In genomic region chrX:16213970-16214369, GRCh38 we compare ENCODE assay signal across 24 cellular contexts. TPM values are rescaled to one million over a fixed set of nuclear protein-coding genes. Genes with fewer than 3 reads are reported as not detected.
DNase-seq lines count a peak whose midpoint lies in the region; ATAC-seq and TF ChIP-seq lines count a peak whose summit lies in the region.
"Had no signal": no experiment of that assay in that cellular context is flagged by ENCODE, and none has a peak within 500 bp of the region (broad histone marks: within the 10 kb centered on the region; RNA-seq: fewer than 3 reads in every experiment).

No MANE protein-coding gene starts in this region.

- TF ChIP-seq EP300 in gastroesophageal sphincter (IDR thresholded peaks at IDR 0.05): no peak

- intact Hi-C loops in prostate gland (cut with DNase I): no loop called here

- no peaks in the 10 kb centered on the region for H3K9me3 Mint-ChIP-seq in osteocyte (ENCODE audit: unreplicated experiment)
- H3K9me3 Mint-ChIP-seq: CD4-positive, alpha-beta T cell had no signal

- H3K9me3 ChIP-seq in prostate gland (no peaks in the 10 kb centered on the region), gastroesophageal sphincter (no peaks in the 10 kb centered on the region)
- H3K9me3 ChIP-seq: BLaER1, Caco-2, HAP-1, Peyer's patch had no signal

- no peak overlapping the region for H3K4me3 ChIP-seq in fibroblast of mammary gland (ENCODE audit: control insufficient read depth, low read depth, low read length)
- no peak overlapping the region for H3K4me3 ChIP-seq in prostate gland
- no peak overlapping the region for H3K4me3 ChIP-seq in gastroesophageal sphincter
- H3K4me3 ChIP-seq: BLaER1, HAP-1, Peyer's patch had no signal

- DNase-seq in EH (ENCODE audit: low read depth): peak; percentile 40
- peak; percentile 20 for DNase-seq in LHCN-M2 (ENCODE audit: low read depth)
- peak; percentile 34 for DNase-seq in fibroblast of mammary gland (ENCODE audit: low read depth)
- DNase-seq in osteocyte (ENCODE audit: extremely low spot score, unreplicated experiment): no peak
- no peak for DNase-seq in prostate gland (ENCODE audit: low spot score)
- DNase-seq in DMS 273 (lab: John Stamatoyannopoulos, UW; ENCODE audit: unreplicated experiment): no peak
- DNase-seq in stimulated activated CD4-positive, alpha-beta T cell treated with anti-CD3 and anti-CD28 coated beads, Interleukin-4, amount 100 ng/mL, for 1 hour: no peak
- DNase-seq: Caco-2; CD4-positive, alpha-beta T cell; DMS153; Karpas-422; NCI-H1048; NCI-H1417 treated with DMSO at 0.1 percent for 48 hours; NCI-H187; NCI-H446; NCI-H526; Peyer's patch had no signal

- H3K4me1 ChIP-seq in prostate gland (replicated peaks) (no peaks in the 10 kb centered on the region), gastroesophageal sphincter (no peaks in the 10 kb centered on the region)
- H3K4me1 ChIP-seq: BLaER1, Peyer's patch had no signal

- H3K27ac ChIP-seq in prostate gland (no peak overlapping the region), gastroesophageal sphincter (no peak overlapping the region)
- H3K27ac ChIP-seq: BLaER1, Peyer's patch had no signal

- TF ChIP-seq CTCF in fibroblast of mammary gland (conservative IDR thresholded peaks at IDR 0.05; ENCODE audit: control insufficient read depth, insufficient read depth, low read depth, low read length): no peak
- TF ChIP-seq CTCF in osteocyte (IDR thresholded peaks at IDR 0.05): no peak
- no peak for TF ChIP-seq CTCF in prostate gland (IDR thresholded peaks at IDR 0.05)
- no peak for TF ChIP-seq CTCF in gastroesophageal sphincter (IDR thresholded peaks at IDR 0.05)

- H3K27me3 ChIP-seq in prostate gland (replicated peaks; ENCODE audit: insufficient read depth) (no peaks in the 10 kb centered on the region), gastroesophageal sphincter (no peaks in the 10 kb centered on the region)
- H3K27me3 ChIP-seq: Peyer's patch had no signal

- no peak overlapping the region for H3K4me3 Mint-ChIP-seq in osteocyte (ENCODE audit: unreplicated experiment)
- H3K4me3 Mint-ChIP-seq: CD4-positive, alpha-beta T cell had no signal

- H3K36me3 Mint-ChIP-seq in osteocyte (ENCODE audit: unreplicated experiment): no peaks in the 10 kb centered on the region

- ATAC-seq in gastroesophageal sphincter: no peak
- ATAC-seq: SK-N-SH treated with all-trans-retinoic acid at 6 μM for 48 hours had no signal

- H3K27ac Mint-ChIP-seq in osteocyte (ENCODE audit: unreplicated experiment): peak overlapping the region; percentile 46
- H3K27ac Mint-ChIP-seq: CD4-positive, alpha-beta T cell had no signal

- H3K4me1 Mint-ChIP-seq in osteocyte (ENCODE audit: unreplicated experiment): peaks cover 33% of the 10 kb centered on the region

- H3K27me3 Mint-ChIP-seq in osteocyte (ENCODE audit: unreplicated experiment): no peaks in the 10 kb centered on the region
- H3K27me3 Mint-ChIP-seq: CD4-positive, alpha-beta T cell had no signal

- TF ChIP-seq POLR2A in prostate gland (IDR thresholded peaks at IDR 0.05): no peak
- TF ChIP-seq POLR2A in gastroesophageal sphincter (IDR thresholded peaks at IDR 0.05): no peak

- WGBS in prostate gland: 43% methylated on average over 2 of the region's 2 CpGs
- WGBS in gastroesophageal sphincter (ENCODE audit: low coverage in 1 of 2), 2 donors: 32 to 45% methylated on average over 2 of the region's 2 CpGs

- H3K36me3 ChIP-seq in prostate gland: no peaks in the 10 kb centered on the region
- H3K36me3 ChIP-seq in gastroesophageal sphincter: no peaks in the 10 kb centered on the region
- H3K36me3 ChIP-seq: BLaER1, HAP-1, Peyer's patch had no signal

RNA-seq across cellular contexts. Expression of gene MAGEB17, which starts 46.7 kb away (rescaled TPM):
- total RNA-seq in LHCN-M2 (2014; rRNA removed): 0.13 TPM in 1 of 2 replicates, not detected in the other
- polyA plus RNA-seq in LHCN-M2 (2012): not detected
- total RNA-seq in osteocyte: not detected in 2 replicates
- total RNA-seq in prostate gland: 1 to 10 TPM in 1 of 2 donors, under 1 TPM in 1; 0.62 to 1.1 TPM
- total RNA-seq in gastroesophageal sphincter: 1 to 10 TPM in 3 of 4 donors, not detected in 1; 1.4 to 2.4 (median 1.9) TPM
- total RNA-seq: A673; Caco-2; CD4-positive, alpha-beta T cell; MCF 10A; OCI-LY7; Peyer's patch had no signal

Comparison
In these comparisons a context has a peak if more than half of its experiments do, and no peak if none do; other contexts are left out.
1. DNase-seq: peak in EH (single experiment), LHCN-M2 (single experiment) and fibroblast of mammary gland (single experiment); none in osteocyte (single experiment), prostate gland (single experiment), DMS 273 (single experiment) and stimulated activated CD4-positive, alpha-beta T cell treated with anti-CD3 and anti-CD28 coated beads, Interleukin-4, amount 100 ng/mL, for 1 hour (single experiment).